ENCODE assay signal across 8 cellular contexts in the genomic region with DNA sequence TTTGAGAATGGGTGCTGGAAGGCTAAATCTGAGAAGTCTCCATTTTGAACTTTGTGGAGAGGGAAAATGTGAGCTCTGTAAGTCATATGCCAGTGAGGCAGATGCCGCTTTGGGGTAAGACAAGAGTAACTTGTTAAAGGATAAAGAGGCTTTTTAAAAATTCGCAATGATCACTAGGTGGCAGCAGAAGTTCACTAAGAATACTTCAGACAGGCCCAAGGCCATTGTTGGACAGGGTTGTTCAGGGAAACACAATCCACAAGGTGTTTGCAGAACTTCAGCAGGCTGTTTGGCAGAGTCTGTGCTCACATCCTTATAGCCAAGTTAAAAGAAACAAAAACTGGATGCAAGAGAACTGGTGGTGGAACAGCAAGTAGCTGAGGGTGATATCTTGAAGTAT. TPM values are rescaled to one million over a fixed set of nuclear protein-coding genes. Genes with fewer than 3 reads are reported as not detected.
DNase-seq lines count a peak whose midpoint lies in the region; ATAC-seq and TF ChIP-seq lines count a peak whose summit lies in the region.

No MANE protein-coding gene starts in this region.

- H3K36me3 Mint-ChIP-seq in T-helper 2 cell treated with Interferon-gamma antibody and Interleukin-4, amounts not matched to agents 5 μg/mL and 100 μg/mL, for 36 hours (ENCODE audit: low read depth): no peaks in the 10 kb centered on the region
- no peaks in the 10 kb centered on the region for H3K36me3 Mint-ChIP-seq in neural crest cell (ENCODE audit: low read depth)

- DNase-seq in COLO829 (ENCODE audit: low spot score) (peak; percentile 43), NCI-H146 treated with DMSO at 0.1 percent for 48 hours (lab: John Stamatoyannopoulos, UW; ENCODE audit: unreplicated experiment) (peak; percentile 34), fibroblast of peridontal ligament (ENCODE audit: extremely low read depth) (peak; percentile 86), neural crest cell (ENCODE audit: low read depth, low spot score) (peak; percentile 48)
- peak; percentile 4 for DNase-seq in T-helper 2 cell treated with Interferon-gamma antibody and Interleukin-4, amounts not matched to agents 5 μg/mL and 100 μg/mL, for 36 hours (ENCODE audit: low spot score)

- TF ChIP-seq CTCF in neural crest cell (conservative IDR thresholded peaks at IDR 0.05): peak; percentile 78

- no peaks in the 10 kb centered on the region for H3K4me1 Mint-ChIP-seq in T-helper 2 cell treated with Interferon-gamma antibody and Interleukin-4, amounts not matched to agents 5 μg/mL and 100 μg/mL, for 36 hours (ENCODE audit: low read depth)
- H3K4me1 Mint-ChIP-seq in neural crest cell: peaks cover 8% of the 10 kb centered on the region

- ATAC-seq in GM18907 (IDR thresholded peaks at IDR 0.05; ENCODE audit: unreplicated experiment) (peak; percentile 55), HG02852 (IDR thresholded peaks at IDR 0.05; ENCODE audit: unreplicated experiment) (no peak), HG02623 (IDR thresholded peaks at IDR 0.05; ENCODE audit: unreplicated experiment) (no peak)

- H3K9me3 Mint-ChIP-seq in T-helper 2 cell treated with Interferon-gamma antibody and Interleukin-4, amounts not matched to agents 5 μg/mL and 100 μg/mL, for 36 hours: no peaks in the 10 kb centered on the region
- no peaks in the 10 kb centered on the region for H3K9me3 Mint-ChIP-seq in neural crest cell

- H3K4me3 Mint-ChIP-seq in T-helper 2 cell treated with Interferon-gamma antibody and Interleukin-4, amounts not matched to agents 5 μg/mL and 100 μg/mL, for 36 hours: no peak overlapping the region
- no peak overlapping the region for H3K4me3 Mint-ChIP-seq in neural crest cell

- peaks cover 2% of the 10 kb centered on the region for H3K27me3 Mint-ChIP-seq in T-helper 2 cell treated with Interferon-gamma antibody and Interleukin-4, amounts not matched to agents 5 μg/mL and 100 μg/mL, for 36 hours (ENCODE audit: low read depth)
- no peaks in the 10 kb centered on the region for H3K27me3 Mint-ChIP-seq in neural crest cell (ENCODE audit: low read depth)

- no peak overlapping the region for H3K27ac Mint-ChIP-seq in T-helper 2 cell treated with Interferon-gamma antibody and Interleukin-4, amounts not matched to agents 5 μg/mL and 100 μg/mL, for 36 hours
- no peak overlapping the region for H3K27ac Mint-ChIP-seq in neural crest cell (ENCODE audit: unreplicated experiment)

RNA-seq across cellular contexts. Expression of a gene that starts 13.7 kb away (rescaled TPM):
- total RNA-seq in neural crest cell: 23.6 and 26.2 TPM in 2 replicates

RNA-seq across cellular contexts. Expression of a gene that starts 33.6 kb away (rescaled TPM):
- not detected in 2 replicates for total RNA-seq in neural crest cell

RNA-seq across cellular contexts. Expression of a gene that starts 35.2 kb away (rescaled TPM):
- total RNA-seq in neural crest cell: 0.43 and 1.2 TPM in 2 replicates

Comparison
In these comparisons a context has a peak if more than half of its experiments do, and no peak if none do; other contexts are left out.
1. DNase-seq: peak in every context shown above with its lines; median percentile 86 in fibroblast of peridontal ligament; 48 in neural crest cell; 43 in COLO829; 34 in NCI-H146 treated with DMSO at 0.1 percent for 48 hours; 4 in T-helper 2 cell treated with Interferon-gamma antibody and Interleukin-4, amounts not matched to agents 5 μg/mL and 100 μg/mL, for 36 hours.